ENCODE assay signal across 20 cellular contexts in genomic region chr12:24954261-24954660, GRCh38. TPM values are rescaled to one million over a fixed set of nuclear protein-coding genes. Genes with fewer than 3 reads are reported as not detected.
DNase-seq lines count a peak whose midpoint lies in the region; ATAC-seq, FAIRE-seq and TF ChIP-seq lines count a peak whose summit lies in the region.
"Had no signal": no experiment of that assay in that cellular context is flagged by ENCODE, and none has a peak within 500 bp of the region (broad histone marks: within the 10 kb centered on the region; RNA-seq: fewer than 3 reads in every experiment).

No MANE protein-coding gene starts in this region.

- no peak overlapping the region for H3K23ac ChIP-seq in mesendoderm (ENCODE audit: low read length)

- H4K8ac ChIP-seq in mesendoderm (ENCODE audit: low read depth, low read length): no peak overlapping the region

- TF ChIP-seq CTCF in D721Med (IDR thresholded peaks at IDR 0.05; ENCODE audit: insufficient read depth, missing control alignments): no peak
- no peak for TF ChIP-seq CTCF in GM23338 (conservative IDR thresholded peaks at IDR 0.05; ENCODE audit: low read depth in 2 of 2)
- no peak for TF ChIP-seq CTCF in WERI-Rb-1 (IDR thresholded peaks at IDR 0.05; ENCODE audit: low read depth, low read length)

- no peak overlapping the region for H2BK120ac ChIP-seq in mesendoderm (ENCODE audit: low read depth, low read length)

- no peak overlapping the region for H2AK5ac ChIP-seq in mesendoderm (ENCODE audit: low read length)

- FAIRE-seq in D721Med (lab: Jason Lieb, UNC): peak; percentile 94
- FAIRE-seq: GM12892, H54, RCC 7860 had no signal

- H3K27me3 Mint-ChIP-seq in GM23338 (ENCODE audit: insufficient read depth, low read depth, poor library complexity): peaks cover 5% of the 10 kb centered on the region

- no peaks in the 10 kb centered on the region for H3K36me3 ChIP-seq in GM23338 (ENCODE audit: insufficient read depth)
- no peaks in the 10 kb centered on the region for H3K36me3 ChIP-seq in WERI-Rb-1
- H3K36me3 ChIP-seq in mesendoderm (ENCODE audit: control insufficient read depth, insufficient read depth, low read length): no peaks in the 10 kb centered on the region

- H3K9ac ChIP-seq in mesendoderm (ENCODE audit: low read length): no peak overlapping the region

- no peaks in the 10 kb centered on the region for H4K20me1 ChIP-seq in GM23338 (replicated peaks; ENCODE audit: insufficient read depth)

- H3K4me1 ChIP-seq in GM23338 (ENCODE audit: insufficient read depth) (peaks cover 32% of the 10 kb centered on the region), mesendoderm (ENCODE audit: control insufficient read depth, low read depth, low read length) (peaks cover 3% of the 10 kb centered on the region)

- H3F3A ChIP-seq in GM23338 (replicated peaks; ENCODE audit: low read depth): no peaks in the 10 kb centered on the region

- H3K79me1 ChIP-seq in mesendoderm (ENCODE audit: low read length): no peaks in the 10 kb centered on the region

- H3K4me3 ChIP-seq in GM23338 (no peak overlapping the region), WERI-Rb-1 (ENCODE audit: low read depth, low read length) (no peak overlapping the region), mesendoderm (ENCODE audit: low read length) (no peak overlapping the region)

- no peak overlapping the region for H3K4me3 Mint-ChIP-seq in GM23338
- H3K4me3 Mint-ChIP-seq: CD4-positive, CD25-positive, alpha-beta regulatory T cell had no signal

- no peak overlapping the region for H3K4ac ChIP-seq in mesendoderm (ENCODE audit: low read depth, low read length)

- no peak for ATAC-seq in GM23338

- WGBS in mesendoderm (ENCODE audit: extremely low coverage, insufficient coverage, low lambda C conversion rate): no CpG with 5 or more reads among the region's 3 CpGs

- DNase-seq in D721Med (ENCODE audit: insufficient read length, low spot score): peak; percentile 54
- no peak for DNase-seq in GM23338 (ENCODE audit: low spot score)
- DNase-seq in WERI-Rb-1: peak; percentile 62
- DNase-seq in mesendoderm: peak; percentile 82
- DNase-seq in SHP77 treated with DMSO at 0.1 percent for 48 hours (lab: John Stamatoyannopoulos, UW): no peak
- DNase-seq in NOMO-1 treated with dmso at 0.1 percent for 144 hours (lab: John Stamatoyannopoulos, UW; ENCODE audit: unreplicated experiment): no peak
- no peak for DNase-seq in NCI-H345 treated with DMSO at 0.1 percent for 48 hours (lab: John Stamatoyannopoulos, UW; ENCODE audit: unreplicated experiment)
- DNase-seq: CD4-positive, CD25-positive, alpha-beta regulatory T cell; DND-41; IMR-90; NCI-H1417; NCI-H187; NCI-H2107; NCI-H510A treated with DMSO at 0.1 percent for 48 hours; NCI-H774; OCI-M1; SW 1271 had no signal

- H3K27ac ChIP-seq in GM23338 (ENCODE audit: low read depth): no peak overlapping the region
- H3K27ac ChIP-seq in WERI-Rb-1: no peak overlapping the region
- no peak overlapping the region for H3K27ac ChIP-seq in mesendoderm (ENCODE audit: low read depth, low read length)

- no peak overlapping the region for H3K56ac ChIP-seq in mesendoderm (ENCODE audit: low read length)

- H4K5ac ChIP-seq in mesendoderm (ENCODE audit: low read length): no peak overlapping the region

- H3K79me2 ChIP-seq in GM23338 (replicated peaks; ENCODE audit: insufficient read depth) (no peaks in the 10 kb centered on the region), mesendoderm (ENCODE audit: control insufficient read depth, insufficient read depth, low read length) (no peaks in the 10 kb centered on the region)

- H3K27ac Mint-ChIP-seq in GM23338: no peak overlapping the region
- H3K27ac Mint-ChIP-seq: CD4-positive, CD25-positive, alpha-beta regulatory T cell had no signal

- H3K36me3 Mint-ChIP-seq in GM23338 (ENCODE audit: low read depth): no peaks in the 10 kb centered on the region
- H3K36me3 Mint-ChIP-seq: CD4-positive, CD25-positive, alpha-beta regulatory T cell had no signal

- H3K9me2 ChIP-seq in GM23338 (ENCODE audit: insufficient read depth): no peaks in the 10 kb centered on the region; the same call in 1 of the 2 replicates

- H3K9me3 Mint-ChIP-seq in GM23338: no peaks in the 10 kb centered on the region

- H3K18ac ChIP-seq in mesendoderm (ENCODE audit: low read length): no peak overlapping the region

- H2BK5ac ChIP-seq in mesendoderm (ENCODE audit: low read length): no peak overlapping the region

- H2AFZ ChIP-seq in GM23338: peak overlapping the region; percentile 61; the same call in 1 of the 2 replicates

- H3K9me3 ChIP-seq in WERI-Rb-1 (ENCODE audit: severe bottlenecking): no peaks in the 10 kb centered on the region

- H3K27me3 ChIP-seq in GM23338 (ENCODE audit: insufficient read depth) (no peaks in the 10 kb centered on the region), WERI-Rb-1 (ENCODE audit: insufficient read depth, low read depth, severe bottlenecking) (peaks cover 60% of the 10 kb centered on the region), mesendoderm (ENCODE audit: insufficient read depth, low read length, poor library complexity) (no peaks in the 10 kb centered on the region)

- H3K4me1 Mint-ChIP-seq in GM23338: peaks cover 29% of the 10 kb centered on the region

- H2BK15ac ChIP-seq in mesendoderm (replicated peaks; ENCODE audit: low read depth): no peak overlapping the region

- no peak overlapping the region for H3K4me2 ChIP-seq in GM23338
- no peak overlapping the region for H3K4me2 ChIP-seq in mesendoderm (ENCODE audit: low read length)

TF ChIP-seq in GM23338, 12 proteins besides CTCF, POLR2A, EP300 and RAD21 (continues in another document):
- TF ChIP-seq JUNB (IDR thresholded peaks at IDR 0.05; ENCODE audit: unreplicated experiment) (no peak), STAT1 (IDR thresholded peaks at IDR 0.05; ENCODE audit: unreplicated experiment) (no peak), CREB1 (CRISPR knock-in tag; IDR thresholded peaks at IDR 0.05; ENCODE audit: low read depth) (no peak), ETS1 (IDR thresholded peaks at IDR 0.05) (no peak), EZH2 (IDR thresholded peaks at IDR 0.05; ENCODE audit: low read depth, unreplicated experiment) (no peak), NANOG (IDR thresholded peaks at IDR 0.05; ENCODE audit: borderline replicate concordance) (no peak), POLR2AphosphoS5 (IDR thresholded peaks at IDR 0.05; ENCODE audit: low read depth) (no peak)

RNA-seq across cellular contexts. Expression of gene BCAT1, which starts 5.4 kb away (rescaled TPM):
- 176 and 181 TPM in 2 replicates for total RNA-seq in GM23338 (2014; rRNA removed; shearing (Covaris generic))
- 47.3 and 53.6 TPM in 2 replicates for polyA plus RNA-seq in GM23338 (2016; fragmentation: Nextera tagmentation; extraction: Ambion mirVana)
- 131 TPM for polyA plus RNA-seq in mesendoderm (2013, experiment 1 of 2)
- 130 TPM for polyA plus RNA-seq in mesendoderm (2013, experiment 2 of 2)

Comparison
In these comparisons a context has a peak if more than half of its experiments do, and no peak if none do; other contexts are left out.
1. DNase-seq: peak in D721Med (single experiment), WERI-Rb-1 (single experiment) and mesendoderm (single experiment); none in GM23338 (single experiment), SHP77 treated with DMSO at 0.1 percent for 48 hours (single experiment), NOMO-1 treated with dmso at 0.1 percent for 144 hours (single experiment) and NCI-H345 treated with DMSO at 0.1 percent for 48 hours (single experiment).